ENCODE assay signal across 16 cellular contexts in the genomic region with DNA sequence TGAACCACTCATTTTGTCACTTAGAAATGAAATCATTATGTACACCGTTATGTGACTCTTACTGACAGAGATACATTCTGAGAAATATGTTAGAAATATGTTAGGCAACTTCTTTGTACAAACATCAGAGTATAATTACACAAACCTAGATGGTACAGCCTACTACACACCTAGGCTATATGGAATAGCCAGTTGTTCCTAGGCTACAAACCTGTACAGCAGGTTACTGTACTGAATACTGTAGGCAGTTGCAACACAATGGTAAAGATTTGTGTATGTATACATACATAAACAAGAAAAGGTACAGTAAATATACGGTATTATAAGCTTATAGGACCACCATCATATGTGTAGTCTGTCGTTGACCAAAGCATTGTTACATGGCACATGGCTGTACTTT. TPM values are rescaled to one million over a fixed set of nuclear protein-coding genes. Genes with fewer than 3 reads are reported as not detected.
DNase-seq lines count a peak whose midpoint lies in the region; ATAC-seq and TF ChIP-seq lines count a peak whose summit lies in the region.
"Had no signal": no experiment of that assay in that cellular context is flagged by ENCODE, and none has a peak within 500 bp of the region (broad histone marks: within the 10 kb centered on the region; RNA-seq: fewer than 3 reads in every experiment).

No MANE protein-coding gene starts in this region.

- H3K4me3 Mint-ChIP-seq in activated CD8-positive, alpha-beta memory T cell treated with anti-CD3 and anti-CD28 coated beads, Interleukin-2, amount 10 ng/mL, durations not matched to agents 7 days and 5 days = peak overlapping the region; percentile 57
- H3K4me3 Mint-ChIP-seq in activated naive CD8-positive, alpha-beta T cell treated with anti-CD3 and anti-CD28 coated beads, Interleukin-2, amount 50 U/mL, for 24 hours = peak overlapping the region; percentile 91
- H3K4me3 Mint-ChIP-seq: mesothelial cell of epicardium had no signal

- H3K79me2 ChIP-seq in MM.1S (ENCODE audit: low read length) = peaks cover 85% of the 10 kb centered on the region

- H3F3A ChIP-seq in MM.1S (ENCODE audit: insufficient read depth, low read length) = peaks cover 42% of the 10 kb centered on the region

- H3K36me3 ChIP-seq in MM.1S (replicated peaks; ENCODE audit: insufficient read depth, low read length) = peaks cover 3% of the 10 kb centered on the region; the same call in 1 of the 2 replicates
- H3K36me3 ChIP-seq in neutrophil = no peaks in the 10 kb centered on the region
- H3K36me3 ChIP-seq: ovary had no signal

- no peaks in the 10 kb centered on the region for H3K9me3 Mint-ChIP-seq in activated CD8-positive, alpha-beta memory T cell treated with anti-CD3 and anti-CD28 coated beads, Interleukin-2, amount 10 ng/mL, durations not matched to agents 7 days and 5 days (ENCODE audit: low read depth)
- peaks cover 4% of the 10 kb centered on the region for H3K9me3 Mint-ChIP-seq in activated naive CD8-positive, alpha-beta T cell treated with anti-CD3 and anti-CD28 coated beads, Interleukin-2, amount 50 U/mL, for 24 hours
- H3K9me3 Mint-ChIP-seq: mesothelial cell of epicardium had no signal

- TF ChIP-seq CTCF in MM.1S (IDR thresholded peaks at IDR 0.05; ENCODE audit: low read length) (no peak), neutrophil (IDR thresholded peaks at IDR 0.05) (no peak)

- ATAC-seq in activated CD8-positive, alpha-beta memory T cell treated with anti-CD3 and anti-CD28 coated beads, Interleukin-2, amount 10 ng/mL, durations not matched to agents 7 days and 5 days = no peak
- ATAC-seq in activated naive CD8-positive, alpha-beta T cell treated with anti-CD3 and anti-CD28 coated beads, Interleukin-2, amount 50 U/mL, for 24 hours = no peak
- ATAC-seq: body of pancreas, heart left ventricle had no signal

- CTCF ChIA-PET in activated CD8-positive, alpha-beta memory T cell treated with anti-CD3 and anti-CD28 coated beads, Interleukin-2, amount 10 ng/mL, durations not matched to agents 7 days and 5 days (lab: Charles Lee) = interaction anchor here (1.4 to 3.1 kb wide), 3 partner anchors 28 to 182 kb away, joined by 5 to 22 read pairs (median 8); no protein-coding TSS in a partner anchor

- no peak for DNase-seq in activated CD8-positive, alpha-beta memory T cell treated with anti-CD3 and anti-CD28 coated beads, Interleukin-2, amount 10 ng/mL, durations not matched to agents 7 days and 5 days
- DNase-seq in activated CD8-positive, alpha-beta memory T cell treated with anti-CD3 and anti-CD28 coated beads for 24 hours = no peak
- DNase-seq in MM.1S (no peak), Kasumi-1 (lab: John Stamatoyannopoulos, UW) (no peak), NCI-H82 treated with DMSO at 0.1 percent for 48 hours (lab: John Stamatoyannopoulos, UW; ENCODE audit: unreplicated experiment) (no peak)
- DNase-seq in activated naive CD8-positive, alpha-beta T cell treated with anti-CD3 and anti-CD28 coated beads, Interleukin-2, amount 50 U/mL, for 24 hours = no peak
- DNase-seq in activated effector memory CD4-positive, alpha-beta T cell treated with Interleukin-2 at 50 U/mL for 16 hours = no peak
- DNase-seq: body of pancreas, heart left ventricle, NCI-H2081 treated with DMSO at 0.1 percent for 48 hours, NCI-H69, ovary, WERI-Rb-1 had no signal

- H4K20me1 ChIP-seq in MM.1S (ENCODE audit: insufficient read depth, low read length) = no peaks in the 10 kb centered on the region; the same call in 1 of the 2 replicates

- H3K9me2 ChIP-seq in MM.1S (replicated peaks; ENCODE audit: insufficient read depth, low read length) = no peaks in the 10 kb centered on the region

- H3K27ac ChIP-seq in MM.1S (ENCODE audit: low read length) = peak overlapping the region; percentile 66; the same call in 1 of the 2 replicates
- H3K27ac ChIP-seq in neutrophil = peak overlapping the region; percentile 64
- H3K27ac ChIP-seq: body of pancreas, ovary, WERI-Rb-1 had no signal

- peaks cover 3% of the 10 kb centered on the region for H3K27me3 Mint-ChIP-seq in activated CD8-positive, alpha-beta memory T cell treated with anti-CD3 and anti-CD28 coated beads, Interleukin-2, amount 10 ng/mL, durations not matched to agents 7 days and 5 days
- H3K27me3 Mint-ChIP-seq in activated naive CD8-positive, alpha-beta T cell treated with anti-CD3 and anti-CD28 coated beads, Interleukin-2, amount 50 U/mL, for 24 hours = peaks cover 4% of the 10 kb centered on the region

- no peaks in the 10 kb centered on the region for H3K27me3 ChIP-seq in MM.1S (replicated peaks; ENCODE audit: insufficient read depth, low read length)
- H3K27me3 ChIP-seq in neutrophil = no peaks in the 10 kb centered on the region
- H3K27me3 ChIP-seq: body of pancreas, heart left ventricle, ovary had no signal

- H3K4me3 ChIP-seq in MM.1S (ENCODE audit: low read length) (no peak overlapping the region), neutrophil (ENCODE audit: low read depth in 1 of 2, low read length in 1 of 2) (no peak overlapping the region)
- H3K4me3 ChIP-seq: body of pancreas, HAP-1, heart left ventricle, ovary had no signal

- peak overlapping the region; percentile 95 for H3K27ac Mint-ChIP-seq in activated CD8-positive, alpha-beta memory T cell treated with anti-CD3 and anti-CD28 coated beads, Interleukin-2, amount 10 ng/mL, durations not matched to agents 7 days and 5 days
- H3K27ac Mint-ChIP-seq in activated naive CD8-positive, alpha-beta T cell treated with anti-CD3 and anti-CD28 coated beads, Interleukin-2, amount 50 U/mL, for 24 hours = peak overlapping the region; percentile 100

- peaks cover 43% of the 10 kb centered on the region for H3K36me3 Mint-ChIP-seq in activated CD8-positive, alpha-beta memory T cell treated with anti-CD3 and anti-CD28 coated beads, Interleukin-2, amount 10 ng/mL, durations not matched to agents 7 days and 5 days
- H3K36me3 Mint-ChIP-seq in activated naive CD8-positive, alpha-beta T cell treated with anti-CD3 and anti-CD28 coated beads, Interleukin-2, amount 50 U/mL, for 24 hours (ENCODE audit: low read depth) = peaks cover 63% of the 10 kb centered on the region

- H2AFZ ChIP-seq in MM.1S (ENCODE audit: low read length) = no peak overlapping the region

- H3K4me1 ChIP-seq in MM.1S (ENCODE audit: low read length) = peaks cover 39% of the 10 kb centered on the region
- peaks cover 66 to 69% of the 10 kb centered on the region in 2 experiments for H3K4me1 ChIP-seq in neutrophil (ENCODE audit: control insufficient read depth in 1 of 2, insufficient read depth in 1 of 2, low read depth in 1 of 2, low read length in 1 of 2)

- peaks cover 63% of the 10 kb centered on the region for H3K4me1 Mint-ChIP-seq in activated CD8-positive, alpha-beta memory T cell treated with anti-CD3 and anti-CD28 coated beads, Interleukin-2, amount 10 ng/mL, durations not matched to agents 7 days and 5 days
- peaks cover 85% of the 10 kb centered on the region for H3K4me1 Mint-ChIP-seq in activated naive CD8-positive, alpha-beta T cell treated with anti-CD3 and anti-CD28 coated beads, Interleukin-2, amount 50 U/mL, for 24 hours

- H3K9me3 ChIP-seq in MM.1S (replicated peaks; ENCODE audit: insufficient read depth, low read length) = no peaks in the 10 kb centered on the region
- H3K9me3 ChIP-seq in neutrophil = no peaks in the 10 kb centered on the region
- H3K9me3 ChIP-seq: body of pancreas, HAP-1, heart left ventricle, ovary had no signal

- peak overlapping the region; percentile 46; the same call in 1 of the 2 replicates for H3K4me2 ChIP-seq in MM.1S (ENCODE audit: low read depth, low read length)

- no peak overlapping the region for H3K9ac ChIP-seq in MM.1S (ENCODE audit: low read length)

RNA-seq across cellular contexts. Expression of gene SACM1L, which starts 3.7 kb away (rescaled TPM):
- total RNA-seq in activated CD8-positive, alpha-beta memory T cell treated with anti-CD3 and anti-CD28 coated beads, Interleukin-2, amount 10 ng/mL, durations not matched to agents 7 days and 5 days = 10 to 100 TPM; 71.6 to 88.7 TPM
